In genomic region chr4:184873039-184873438, GRCh38 we compare ENCODE assay signal across 23 cellular contexts.
"Had no signal": no experiment of that assay in that cellular context is flagged by ENCODE, and none has a peak within 500 bp of the region (broad histone marks: within the 10 kb centered on the region; RNA-seq: fewer than 3 reads in every experiment).

No MANE protein-coding gene starts in this region.

- H3K27me3 Mint-ChIP-seq: naive B cell; stimulated activated memory B cell treated with anti-CD40 and anti-IgM and Interleukin-4, amounts not matched to agents 10 μg/mL and 1 μg/mL and 100 μg/mL, for 72 hours had no signal

- DNase-seq: dorsolateral prefrontal cortex; effector CD4-positive, alpha-beta T cell; foreskin fibroblast; gastrocnemius medialis; heart left ventricle; left cardiac atrium; left lung; mesenchymal stem cell; mucosa of descending colon; naive B cell; nucleus accumbens; ovary; posterior cingulate gyrus; psoas muscle; right cardiac atrium; spleen; stimulated activated CD4-positive, alpha-beta T cell treated with anti-CD3 and anti-CD28 coated beads, Interleukin-4, amount 100 ng/mL, for 4 hours; stimulated activated naive CD8-positive, alpha-beta T cell treated with anti-CD3 and anti-CD28 coated beads, Interleukin-15, Interleukin-2, amounts not matched to agents 100 U/mL and 50 U/mL, for 24 hours; upper lobe of left lung had no signal

- H3K4me1 Mint-ChIP-seq: mesothelial cell of epicardium; naive B cell; neural progenitor cell; stimulated activated memory B cell treated with anti-CD40 and anti-IgM and Interleukin-4, amounts not matched to agents 10 μg/mL and 1 μg/mL and 100 μg/mL, for 72 hours had no signal

- H3K27ac Mint-ChIP-seq: mesothelial cell of epicardium; naive B cell; neural progenitor cell; stimulated activated memory B cell treated with anti-CD40 and anti-IgM and Interleukin-4, amounts not matched to agents 10 μg/mL and 1 μg/mL and 100 μg/mL, for 72 hours had no signal

- H3K36me3 Mint-ChIP-seq: mesothelial cell of epicardium; neural progenitor cell; stimulated activated memory B cell treated with anti-CD40 and anti-IgM and Interleukin-4, amounts not matched to agents 10 μg/mL and 1 μg/mL and 100 μg/mL, for 72 hours had no signal

- H3K4me3 Mint-ChIP-seq: mesothelial cell of epicardium; naive B cell; nephron; neural progenitor cell; stimulated activated memory B cell treated with anti-CD40 and anti-IgM and Interleukin-4, amounts not matched to agents 10 μg/mL and 1 μg/mL and 100 μg/mL, for 72 hours had no signal

- ATAC-seq: heart left ventricle; left lung; mucosa of descending colon; psoas muscle; stimulated activated memory B cell treated with anti-CD40 and anti-IgM and Interleukin-4, amounts not matched to agents 10 μg/mL and 1 μg/mL and 100 μg/mL, for 72 hours; stimulated activated naive CD8-positive, alpha-beta T cell treated with anti-CD3 and anti-CD28 coated beads, Interleukin-15, Interleukin-2, amounts not matched to agents 100 U/mL and 50 U/mL, for 24 hours had no signal

- H3K9me3 Mint-ChIP-seq: mesothelial cell of epicardium; naive B cell; neural progenitor cell; stimulated activated memory B cell treated with anti-CD40 and anti-IgM and Interleukin-4, amounts not matched to agents 10 μg/mL and 1 μg/mL and 100 μg/mL, for 72 hours had no signal
